In the genomic region with DNA sequence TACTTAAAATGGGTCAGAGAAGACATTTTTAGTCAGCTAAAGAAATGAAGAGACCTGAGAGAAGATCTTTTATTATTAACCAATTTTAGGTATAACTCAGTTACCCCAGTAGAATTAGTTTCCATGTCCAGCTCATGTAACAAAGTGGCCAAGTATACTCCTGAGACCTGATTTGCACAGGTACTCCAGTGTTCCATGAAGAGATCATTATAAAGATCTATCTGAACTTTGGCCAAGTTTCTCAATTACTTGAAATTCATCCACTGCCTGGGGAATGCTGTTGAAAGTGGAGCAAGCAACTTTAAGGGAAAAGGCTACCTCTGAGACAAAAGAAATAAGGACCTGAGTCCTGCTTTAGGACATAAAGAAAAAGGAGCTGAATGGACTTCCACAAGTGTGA, we compare ENCODE assay signal across 22 cellular contexts. TPM values are rescaled to one million over a fixed set of nuclear protein-coding genes. Genes with fewer than 3 reads are reported as not detected.
"Had no signal": no experiment of that assay in that cellular context is flagged by ENCODE, and none has a peak within 500 bp of the region (broad histone marks: within the 10 kb centered on the region; RNA-seq: fewer than 3 reads in every experiment).

No MANE protein-coding gene starts in this region.

- H3K36me3 ChIP-seq: esophagus muscularis mucosa, gastroesophageal sphincter, heart left ventricle, lower lobe of right lung had no signal

- H3K4me2 ChIP-seq: hepatocyte had no signal

- H3K4me1 ChIP-seq: foreskin keratinocyte, gastroesophageal sphincter, heart left ventricle, lower lobe of right lung had no signal

- H3K27ac ChIP-seq: coronary artery, dorsolateral prefrontal cortex, esophagus muscularis mucosa, foreskin keratinocyte, gastroesophageal sphincter, heart left ventricle, hepatocyte, lower lobe of right lung had no signal

- H3K9me3 ChIP-seq: esophagus muscularis mucosa, lower lobe of right lung, mucosa of descending colon had no signal

- H3K27me3 ChIP-seq: dorsolateral prefrontal cortex, esophagus muscularis mucosa, foreskin keratinocyte, gastroesophageal sphincter, heart left ventricle, hepatocyte had no signal

- H3K4me3 ChIP-seq: coronary artery, dorsolateral prefrontal cortex, esophagus muscularis mucosa, gastroesophageal sphincter, heart left ventricle, hepatocyte, lower lobe of right lung, mucosa of descending colon had no signal

- DNase-seq: dermis blood vessel endothelial cell; dorsolateral prefrontal cortex; effector CD4-positive, alpha-beta T cell; effector memory CD4-positive, alpha-beta T cell; foreskin keratinocyte; heart left ventricle; hypothalamus; immature natural killer cell; islet precursor cell; kidney; kidney glomerular epithelial cell; left colon; left ventricle myocardium superior; lower lobe of right lung; mesenchymal stem cell; mucosa of descending colon; naive B cell had no signal

- H2AFZ ChIP-seq: hepatocyte had no signal

- ATAC-seq: foreskin keratinocyte, gastroesophageal sphincter, heart left ventricle, left colon, left lobe of liver, left ventricle myocardium superior, mucosa of descending colon had no signal

RNA-seq across cellular contexts. Expression of gene EDNRB, which starts 47.0 kb away (rescaled TPM):
- total RNA-seq: foreskin keratinocyte had no signal
- polyA plus RNA-seq: foreskin keratinocyte, immature natural killer cell had no signal
